In the genomic region with DNA sequence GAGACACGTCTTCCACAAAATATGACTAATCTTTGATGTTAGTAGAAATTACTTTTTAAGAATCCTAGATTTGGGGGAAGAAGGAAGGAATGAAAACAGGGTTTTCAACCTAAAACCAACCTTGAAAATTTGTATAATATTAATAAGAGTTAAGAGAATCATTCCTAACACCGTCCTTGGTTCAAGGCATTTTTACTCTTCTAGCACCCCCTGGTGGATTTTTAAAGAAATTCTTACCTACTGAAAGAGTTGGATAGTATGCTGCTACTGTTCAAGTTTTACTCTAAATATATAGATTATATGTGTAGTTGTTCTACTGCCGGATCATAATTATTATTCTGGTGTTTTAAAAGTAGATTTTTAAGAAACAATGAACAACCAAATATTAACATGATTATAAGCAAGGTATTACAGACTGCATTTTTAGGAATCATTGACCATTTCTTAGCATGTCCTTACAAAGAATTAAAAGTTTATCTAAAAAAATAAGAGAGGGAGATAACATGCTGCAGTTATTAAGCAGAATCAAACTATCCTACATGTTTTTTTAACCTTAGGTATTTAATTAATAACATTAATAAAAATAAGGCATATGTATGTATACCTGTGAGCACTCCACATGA, we compare ENCODE assay signal across 9 cellular contexts. TPM values are rescaled to one million over a fixed set of nuclear protein-coding genes. Genes with fewer than 3 reads are reported as not detected.
DNase-seq lines count a peak whose midpoint lies in the region; ATAC-seq and TF ChIP-seq lines count a peak whose summit lies in the region.
"Had no signal": no experiment of that assay in that cellular context is flagged by ENCODE, and none has a peak within 500 bp of the region (broad histone marks: within the 10 kb centered on the region; RNA-seq: fewer than 3 reads in every experiment).

No MANE protein-coding gene starts in this region.

- H3K4me3 ChIP-seq in lower lobe of right lung: no peak overlapping the region
- H3K4me3 ChIP-seq: HAP-1 had no signal

- no peak overlapping the region for H3K27ac ChIP-seq in lower lobe of right lung

- TF ChIP-seq CTCF in AG09319 (IDR thresholded peaks at IDR 0.05; ENCODE audit: low read depth, low read length) (peak; percentile 40), lower lobe of right lung (IDR thresholded peaks at IDR 0.05) (peak; percentile 69)

- no peaks in the 10 kb centered on the region for H3K36me3 ChIP-seq in lower lobe of right lung
- H3K36me3 ChIP-seq: HAP-1 had no signal

- intact Hi-C loops in lower lobe of right lung (cut with DNase I): loop anchor here (5.0 kb wide), 1 partner anchor 909 kb away; no protein-coding TSS in a partner anchor

- no peaks in the 10 kb centered on the region for H3K4me1 ChIP-seq in lower lobe of right lung

- no peaks in the 10 kb centered on the region for H3K9me3 ChIP-seq in lower lobe of right lung
- H3K9me3 ChIP-seq: HAP-1 had no signal

- ATAC-seq in GM18858 (IDR thresholded peaks at IDR 0.05; ENCODE audit: unreplicated experiment) (peak; percentile 88), HG03097 (IDR thresholded peaks at IDR 0.05; ENCODE audit: low FRiP score, unreplicated experiment) (peak; percentile 75), lower lobe of right lung (no peak)
- no peak for ATAC-seq in activated CD4-positive, CD25-positive, alpha-beta regulatory T cell treated with anti-CD3 and anti-CD28 coated beads, Interleukin-2, amount 50 U/mL, for 24 hours

- no peaks in the 10 kb centered on the region for H3K27me3 ChIP-seq in lower lobe of right lung (ENCODE audit: low read depth)

- DNase-seq in AG09319 (ENCODE audit: extremely low read depth, low read depth) (peak; percentile 10), NCI-H345 treated with DMSO at 0.1 percent for 48 hours (lab: John Stamatoyannopoulos, UW; ENCODE audit: unreplicated experiment) (peak; percentile 62), brain pericyte (ENCODE audit: low read depth, low spot score) (peak; percentile 7), lower lobe of right lung (no peak)
- DNase-seq in activated naive CD4-positive, alpha-beta T cell (lab: John Stamatoyannopoulos, UW): no peak

RNA-seq across cellular contexts. Expression of gene SLITRK6, which starts 7.4 kb away (rescaled TPM):
- 5.1 TPM for total RNA-seq in lower lobe of right lung

Comparison
In these comparisons a context has a peak if more than half of its experiments do, and no peak if none do; other contexts are left out.
1. DNase-seq: peak in AG09319 (single experiment), NCI-H345 treated with DMSO at 0.1 percent for 48 hours (single experiment) and brain pericyte (single experiment); none in lower lobe of right lung (single experiment) and activated naive CD4-positive, alpha-beta T cell (0 of 4).
2. ATAC-seq: peak in GM18858 (single experiment) and HG03097 (single experiment); none in lower lobe of right lung (0 of 2) and activated CD4-positive, CD25-positive, alpha-beta regulatory T cell treated with anti-CD3 and anti-CD28 coated beads, Interleukin-2, amount 50 U/mL, for 24 hours (0 of 2).